Comparison of ENCODE assay signal across 15 cellular contexts in genomic region chr1:91770675-91771074, GRCh38.
DNase-seq lines count a peak whose midpoint lies in the region; ATAC-seq and TF ChIP-seq lines count a peak whose summit lies in the region.
"Had no signal": no experiment of that assay in that cellular context is flagged by ENCODE, and none has a peak within 500 bp of the region (broad histone marks: within the 10 kb centered on the region; RNA-seq: fewer than 3 reads in every experiment).

No MANE protein-coding gene starts in this region.

- H3K23ac ChIP-seq in mesenchymal stem cell (ENCODE audit: low read length in 2 of 2), result no peak overlapping the region

- H3K4ac ChIP-seq in mesenchymal stem cell (ENCODE audit: low read depth in 1 of 2, low read length in 2 of 2), result no peak overlapping the region

- no peaks in the 10 kb centered on the region for H3K36me3 Mint-ChIP-seq in endodermal cell (ENCODE audit: low read depth)

- H3K79me1 ChIP-seq in mesenchymal stem cell (replicated peaks; ENCODE audit: low read length, poor library complexity, severe bottlenecking), result peaks cover 5% of the 10 kb centered on the region

- intact Hi-C loops in Right ventricle myocardium superior (cut with DNase I), result no loop called here

- no peak overlapping the region for H3K14ac ChIP-seq in mesenchymal stem cell (ENCODE audit: low read length in 2 of 2)

- H3K9me3 Mint-ChIP-seq in endodermal cell, result peaks cover 3% of the 10 kb centered on the region
- H3K9me3 Mint-ChIP-seq: CD4-positive, alpha-beta T cell; HFFc6 had no signal

- no peak overlapping the region for H2BK15ac ChIP-seq in mesenchymal stem cell (ENCODE audit: low read depth, poor library complexity, severe bottlenecking)

- H3K9me3 ChIP-seq in SJCRH30 (replicated peaks) (no peaks in the 10 kb centered on the region), endodermal cell (ENCODE audit: control insufficient read depth, low read length) (no peaks in the 10 kb centered on the region), mesenchymal stem cell (ENCODE audit: control insufficient read depth, low read length) (no peaks in the 10 kb centered on the region)

- H3K9ac ChIP-seq in endodermal cell (ENCODE audit: extremely low read depth, low read length, poor library complexity, severe bottlenecking), result no peak overlapping the region
- H3K9ac ChIP-seq in mesenchymal stem cell (ENCODE audit: low read length), result peak overlapping the region; percentile 11

- H3K27me3 Mint-ChIP-seq in endodermal cell (ENCODE audit: insufficient read depth), result peaks cover 21% of the 10 kb centered on the region
- H3K27me3 Mint-ChIP-seq: B cell; CD4-positive, alpha-beta T cell had no signal

- no peak overlapping the region for H2AK5ac ChIP-seq in mesenchymal stem cell (ENCODE audit: low read length, severe bottlenecking)

- H2BK120ac ChIP-seq in mesenchymal stem cell (ENCODE audit: low read depth, low read length), result no peak overlapping the region

- H3K4me3 ChIP-seq in SJCRH30 (no peak overlapping the region), endodermal cell (ENCODE audit: low read length) (peak overlapping the region; percentile 32), mesenchymal stem cell (ENCODE audit: insufficient read depth in 1 of 2, low read depth in 1 of 2, low read length in 2 of 2) (no peak overlapping the region)

- TF ChIP-seq CTCF in endodermal cell (conservative IDR thresholded peaks at IDR 0.05), result no peak

- H3K36me3 ChIP-seq in SJCRH30 (no peaks in the 10 kb centered on the region), endodermal cell (ENCODE audit: control insufficient read depth, insufficient read depth, low read length) (no peaks in the 10 kb centered on the region), mesenchymal stem cell (ENCODE audit: control insufficient read depth in 1 of 2, insufficient read depth in 2 of 2, low read depth in 1 of 2, low read length in 2 of 2) (peaks cover 0 to 92% of the 10 kb centered on the region in 2 experiments)

- H3K27me3 ChIP-seq in SJCRH30 (no peaks in the 10 kb centered on the region), endodermal cell (ENCODE audit: control insufficient read depth, insufficient read depth, low read length, poor library complexity, severe bottlenecking) (no peaks in the 10 kb centered on the region), mesenchymal stem cell (ENCODE audit: control insufficient read depth in 1 of 2, insufficient read depth in 1 of 2, low read length in 2 of 2) (no peaks in the 10 kb centered on the region)

- no peak overlapping the region for H2AFZ ChIP-seq in mesenchymal stem cell (ENCODE audit: low read depth, low read length)

- no peak overlapping the region for H2BK12ac ChIP-seq in mesenchymal stem cell (ENCODE audit: low read length in 2 of 2)

- H3K4me2 ChIP-seq in mesenchymal stem cell (ENCODE audit: low read length, poor library complexity, severe bottlenecking), result no peak overlapping the region

- no peak overlapping the region for H3K4me3 Mint-ChIP-seq in endodermal cell
- H3K4me3 Mint-ChIP-seq: B cell; CD4-positive, alpha-beta T cell; HFFc6 had no signal

- peak in 1 of 2 experiments; percentile 55 for DNase-seq in SJCRH30
- no peak for DNase-seq in endodermal cell
- no peak for DNase-seq in mesenchymal stem cell
- peak; percentile 26 for DNase-seq in renal cortical epithelial cell (ENCODE audit: low read depth)
- no peak for DNase-seq in Right ventricle myocardium superior
- no peak for DNase-seq in activated CD4-positive, CD25-positive, alpha-beta regulatory T cell (lab: John Stamatoyannopoulos, UW)
- DNase-seq: C1 segment of cervical spinal cord; Calu3; CD4-positive, alpha-beta T cell; DMS 273 treated with DMSO at 0.1 percent for 48 hours; HCEC 1CT; HFFc6 had no signal

- peak overlapping the region; percentile 77 for H3K27ac ChIP-seq in SJCRH30
- H3K27ac ChIP-seq in endodermal cell (ENCODE audit: low read depth, low read length), result no peak overlapping the region
- no peak overlapping the region for H3K27ac ChIP-seq in mesenchymal stem cell (ENCODE audit: low read length, poor library complexity, severe bottlenecking)
- H3K27ac ChIP-seq: HL-60 had no signal

- H3K4me1 ChIP-seq in SJCRH30, result peaks cover 42% of the 10 kb centered on the region
- H3K4me1 ChIP-seq in endodermal cell (ENCODE audit: control insufficient read depth, insufficient read depth, low read length), result no peaks in the 10 kb centered on the region
- H3K4me1 ChIP-seq in mesenchymal stem cell (ENCODE audit: control insufficient read depth, insufficient read depth, low read depth, low read length), result no peaks in the 10 kb centered on the region

- no peak overlapping the region for H2BK5ac ChIP-seq in mesenchymal stem cell (ENCODE audit: low read depth, low read length, poor library complexity, severe bottlenecking)

- H3K27ac Mint-ChIP-seq in endodermal cell, result no peak overlapping the region
- H3K27ac Mint-ChIP-seq: B cell; CD4-positive, alpha-beta T cell; HFFc6 had no signal

- 93 to 100% methylated on average over 1 of the region's 1 CpG for whole genome bisulfite sequencing in endodermal cell (ENCODE audit: insufficient coverage in 1 of 2, insufficient read length in 1 of 2), 2 experiments
- WGBS in mesenchymal stem cell, result 100% methylated on average over 1 of the region's 1 CpG

- no peak overlapping the region for H4K91ac ChIP-seq in mesenchymal stem cell (ENCODE audit: low read length)

- H3K4me1 Mint-ChIP-seq in endodermal cell, result peaks cover 29% of the 10 kb centered on the region
- H3K4me1 Mint-ChIP-seq: B cell had no signal

- H3K18ac ChIP-seq in mesenchymal stem cell (ENCODE audit: low read depth in 1 of 2, low read length in 2 of 2), result no peak overlapping the region

- no peak overlapping the region for H4K8ac ChIP-seq in mesenchymal stem cell (ENCODE audit: low read length)

- no peak for ATAC-seq in Right ventricle myocardium superior (ENCODE audit: poor library complexity)
- no peak for ATAC-seq in HG02970 (IDR thresholded peaks at IDR 0.05; ENCODE audit: low FRiP score, unreplicated experiment)
